ENCODE assay signal across 1 cellular context in genomic region chr1:67515324-67516080, GRCh38.
TF ChIP-seq lines count a peak whose summit lies in the region.

No MANE protein-coding gene starts in this region.

TF ChIP-seq in H1, 55 proteins besides CTCF, POLR2A, EP300 and RAD21:
- TF ChIP-seq ATF2 (IDR thresholded peaks at IDR 0.05; ENCODE audit: low read length): no peak
- peak; percentile 86 for TF ChIP-seq NANOG (IDR thresholded peaks at IDR 0.05; ENCODE audit: insufficient read depth, low read depth, low read length, poor library complexity, severe bottlenecking)
- TF ChIP-seq POU5F1 (IDR thresholded peaks at IDR 0.05; ENCODE audit: low read depth, low read length): peak; percentile 84
- TF ChIP-seq SP2 (IDR thresholded peaks at IDR 0.05; ENCODE audit: low read length): no peak
- TF ChIP-seq, protein P1, sequence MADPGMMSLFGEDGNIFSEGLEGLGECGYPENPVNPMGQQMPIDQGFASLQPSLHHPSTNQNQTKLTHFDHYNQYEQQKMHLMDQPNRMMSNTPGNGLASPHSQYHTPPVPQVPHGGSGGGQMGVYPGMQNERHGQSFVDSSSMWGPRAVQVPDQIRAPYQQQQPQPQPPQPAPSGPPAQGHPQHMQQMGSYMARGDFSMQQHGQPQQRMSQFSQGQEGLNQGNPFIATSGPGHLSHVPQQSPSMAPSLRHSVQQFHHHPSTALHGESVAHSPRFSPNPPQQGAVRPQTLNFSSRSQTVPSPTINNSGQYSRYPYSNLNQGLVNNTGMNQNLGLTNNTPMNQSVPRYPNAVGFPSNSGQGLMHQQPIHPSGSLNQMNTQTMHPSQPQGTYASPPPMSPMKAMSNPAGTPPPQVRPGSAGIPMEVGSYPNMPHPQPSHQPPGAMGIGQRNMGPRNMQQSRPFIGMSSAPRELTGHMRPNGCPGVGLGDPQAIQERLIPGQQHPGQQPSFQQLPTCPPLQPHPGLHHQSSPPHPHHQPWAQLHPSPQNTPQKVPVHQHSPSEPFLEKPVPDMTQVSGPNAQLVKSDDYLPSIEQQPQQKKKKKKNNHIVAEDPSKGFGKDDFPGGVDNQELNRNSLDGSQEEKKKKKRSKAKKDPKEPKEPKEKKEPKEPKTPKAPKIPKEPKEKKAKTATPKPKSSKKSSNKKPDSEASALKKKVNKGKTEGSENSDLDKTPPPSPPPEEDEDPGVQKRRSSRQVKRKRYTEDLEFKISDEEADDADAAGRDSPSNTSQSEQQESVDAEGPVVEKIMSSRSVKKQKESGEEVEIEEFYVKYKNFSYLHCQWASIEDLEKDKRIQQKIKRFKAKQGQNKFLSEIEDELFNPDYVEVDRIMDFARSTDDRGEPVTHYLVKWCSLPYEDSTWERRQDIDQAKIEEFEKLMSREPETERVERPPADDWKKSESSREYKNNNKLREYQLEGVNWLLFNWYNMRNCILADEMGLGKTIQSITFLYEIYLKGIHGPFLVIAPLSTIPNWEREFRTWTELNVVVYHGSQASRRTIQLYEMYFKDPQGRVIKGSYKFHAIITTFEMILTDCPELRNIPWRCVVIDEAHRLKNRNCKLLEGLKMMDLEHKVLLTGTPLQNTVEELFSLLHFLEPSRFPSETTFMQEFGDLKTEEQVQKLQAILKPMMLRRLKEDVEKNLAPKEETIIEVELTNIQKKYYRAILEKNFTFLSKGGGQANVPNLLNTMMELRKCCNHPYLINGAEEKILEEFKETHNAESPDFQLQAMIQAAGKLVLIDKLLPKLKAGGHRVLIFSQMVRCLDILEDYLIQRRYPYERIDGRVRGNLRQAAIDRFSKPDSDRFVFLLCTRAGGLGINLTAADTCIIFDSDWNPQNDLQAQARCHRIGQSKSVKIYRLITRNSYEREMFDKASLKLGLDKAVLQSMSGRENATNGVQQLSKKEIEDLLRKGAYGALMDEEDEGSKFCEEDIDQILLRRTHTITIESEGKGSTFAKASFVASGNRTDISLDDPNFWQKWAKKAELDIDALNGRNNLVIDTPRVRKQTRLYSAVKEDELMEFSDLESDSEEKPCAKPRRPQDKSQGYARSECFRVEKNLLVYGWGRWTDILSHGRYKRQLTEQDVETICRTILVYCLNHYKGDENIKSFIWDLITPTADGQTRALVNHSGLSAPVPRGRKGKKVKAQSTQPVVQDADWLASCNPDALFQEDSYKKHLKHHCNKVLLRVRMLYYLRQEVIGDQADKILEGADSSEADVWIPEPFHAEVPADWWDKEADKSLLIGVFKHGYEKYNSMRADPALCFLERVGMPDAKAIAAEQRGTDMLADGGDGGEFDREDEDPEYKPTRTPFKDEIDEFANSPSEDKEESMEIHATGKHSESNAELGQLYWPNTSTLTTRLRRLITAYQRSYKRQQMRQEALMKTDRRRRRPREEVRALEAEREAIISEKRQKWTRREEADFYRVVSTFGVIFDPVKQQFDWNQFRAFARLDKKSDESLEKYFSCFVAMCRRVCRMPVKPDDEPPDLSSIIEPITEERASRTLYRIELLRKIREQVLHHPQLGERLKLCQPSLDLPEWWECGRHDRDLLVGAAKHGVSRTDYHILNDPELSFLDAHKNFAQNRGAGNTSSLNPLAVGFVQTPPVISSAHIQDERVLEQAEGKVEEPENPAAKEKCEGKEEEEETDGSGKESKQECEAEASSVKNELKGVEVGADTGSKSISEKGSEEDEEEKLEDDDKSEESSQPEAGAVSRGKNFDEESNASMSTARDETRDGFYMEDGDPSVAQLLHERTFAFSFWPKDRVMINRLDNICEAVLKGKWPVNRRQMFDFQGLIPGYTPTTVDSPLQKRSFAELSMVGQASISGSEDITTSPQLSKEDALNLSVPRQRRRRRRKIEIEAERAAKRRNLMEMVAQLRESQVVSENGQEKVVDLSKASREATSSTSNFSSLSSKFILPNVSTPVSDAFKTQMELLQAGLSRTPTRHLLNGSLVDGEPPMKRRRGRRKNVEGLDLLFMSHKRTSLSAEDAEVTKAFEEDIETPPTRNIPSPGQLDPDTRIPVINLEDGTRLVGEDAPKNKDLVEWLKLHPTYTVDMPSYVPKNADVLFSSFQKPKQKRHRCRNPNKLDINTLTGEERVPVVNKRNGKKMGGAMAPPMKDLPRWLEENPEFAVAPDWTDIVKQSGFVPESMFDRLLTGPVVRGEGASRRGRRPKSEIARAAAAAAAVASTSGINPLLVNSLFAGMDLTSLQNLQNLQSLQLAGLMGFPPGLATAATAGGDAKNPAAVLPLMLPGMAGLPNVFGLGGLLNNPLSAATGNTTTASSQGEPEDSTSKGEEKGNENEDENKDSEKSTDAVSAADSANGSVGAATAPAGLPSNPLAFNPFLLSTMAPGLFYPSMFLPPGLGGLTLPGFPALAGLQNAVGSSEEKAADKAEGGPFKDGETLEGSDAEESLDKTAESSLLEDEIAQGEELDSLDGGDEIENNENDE (IDR thresholded peaks at IDR 0.05; ENCODE audit: insufficient replicate concordance, low read length): peak; percentile 98
- TF ChIP-seq YY1 (IDR thresholded peaks at IDR 0.05; ENCODE audit: low read depth, low read length): no peak
- TF ChIP-seq SIRT6 (IDR thresholded peaks at IDR 0.05; ENCODE audit: low read length): no peak
- TF ChIP-seq TCF12 (IDR thresholded peaks at IDR 0.05; ENCODE audit: low read depth, low read length): 0 out of 2 replicates have a peak, but pooled peaks have one; percentile 18
- TF ChIP-seq HDAC2 (IDR thresholded peaks at IDR 0.05; ENCODE audit: borderline replicate concordance in 1 of 2, low read depth in 2 of 2, low read length in 2 of 2): peak; percentile 76 to 88; a peak in 2 of 4 replicates
- TF ChIP-seq TEAD4 (IDR thresholded peaks at IDR 0.05; ENCODE audit: low read depth, low read length): no peak
- TF ChIP-seq CEBPB (IDR thresholded peaks at IDR 0.05; ENCODE audit: low read depth, low read length): no peak
- no peak for TF ChIP-seq CHD2 (IDR thresholded peaks at IDR 0.05; ENCODE audit: low read length)
- TF ChIP-seq FOSL1 (IDR thresholded peaks at IDR 0.05; ENCODE audit: insufficient read depth, low read depth, low read length): no peak
- TF ChIP-seq SP1 (IDR thresholded peaks at IDR 0.05; ENCODE audit: low read depth, low read length): 0 out of 2 replicates have a peak, but pooled peaks have one; percentile 56
- no peak for TF ChIP-seq PHF8 (conservative IDR thresholded peaks at IDR 0.05; ENCODE audit: low read depth, low read length)
- TF ChIP-seq SIN3A (conservative IDR thresholded peaks at IDR 0.05 in 1 of 2, IDR thresholded peaks at IDR 0.05 in 1 of 2; ENCODE audit: low read depth in 1 of 2, low read length in 2 of 2): no peak
- TF ChIP-seq USF2 (IDR thresholded peaks at IDR 0.05; ENCODE audit: low read length): no peak
- TF ChIP-seq CTBP2 (IDR thresholded peaks at IDR 0.05; ENCODE audit: borderline replicate concordance, insufficient read depth, insufficient read length, low read length): no peak
